Comparison of ENCODE assay signal across 13 cellular contexts in genomic region chr6:144415835-144416237, GRCh38.
DNase-seq lines count a peak whose midpoint lies in the region; ATAC-seq and FAIRE-seq lines count a peak whose summit lies in the region.
"Had no signal": no experiment of that assay in that cellular context is flagged by ENCODE, and none has a peak within 500 bp of the region (broad histone marks: within the 10 kb centered on the region; RNA-seq: fewer than 3 reads in every experiment).

No MANE protein-coding gene starts in this region.

- no peaks in the 10 kb centered on the region for H3K27me3 Mint-ChIP-seq in naive thymus-derived CD4-positive, alpha-beta T cell
- H3K27me3 Mint-ChIP-seq: central memory CD8-positive, alpha-beta T cell had no signal

- H3K4me1 ChIP-seq in naive thymus-derived CD4-positive, alpha-beta T cell (ENCODE audit: control insufficient read depth in 2 of 2, insufficient read depth in 2 of 2, low read length in 2 of 2), result peaks cover 16 to 29% of the 10 kb centered on the region in 2 donors

- POLR2A ChIA-PET in naive thymus-derived CD4-positive, alpha-beta T cell (lab: Charles Lee), result no interaction called here

- no peaks in the 10 kb centered on the region for H3K27me3 ChIP-seq in naive thymus-derived CD4-positive, alpha-beta T cell (ENCODE audit: control insufficient read depth in 2 of 2, insufficient read depth in 2 of 2, low read length in 2 of 2)
- H3K27me3 ChIP-seq: right atrium auricular region had no signal

- peak; percentile 51 for FAIRE-seq in HTR-8/SVneo (lab: Jason Lieb, UNC)
- FAIRE-seq: H1 had no signal

- peaks cover 0 to 23% (median 3%) of the 10 kb centered on the region in 5 donors for H3K36me3 Mint-ChIP-seq in naive thymus-derived CD4-positive, alpha-beta T cell

- H3K4me1 Mint-ChIP-seq in naive thymus-derived CD4-positive, alpha-beta T cell, result peaks cover 29 to 80% (median 62%) of the 10 kb centered on the region in 7 donors

- no peaks in the 10 kb centered on the region for H3K9me3 Mint-ChIP-seq in naive thymus-derived CD4-positive, alpha-beta T cell
- H3K9me3 Mint-ChIP-seq: central memory CD8-positive, alpha-beta T cell had no signal

- no peak overlapping the region for H3K27ac ChIP-seq in naive thymus-derived CD4-positive, alpha-beta T cell (ENCODE audit: low read depth, low read length)
- H3K27ac ChIP-seq: right atrium auricular region had no signal

- H3K27ac Mint-ChIP-seq in naive thymus-derived CD4-positive, alpha-beta T cell, result peak overlapping the region in 5 of 9 donors; percentile 11 to 61 (median 16)

- no peak overlapping the region for H3K4me3 Mint-ChIP-seq in naive thymus-derived CD4-positive, alpha-beta T cell
- H3K4me3 Mint-ChIP-seq: central memory CD8-positive, alpha-beta T cell had no signal

- intact Hi-C loops in naive thymus-derived CD4-positive, alpha-beta T cell (cut with micrococcal nuclease), result loop anchor here in 1 of 2 donors (2.0 to 10.0 kb wide), 2 partner anchors 15 to 61 kb away; no protein-coding TSS in a partner anchor

- no peaks in the 10 kb centered on the region for H3K9me3 ChIP-seq in naive thymus-derived CD4-positive, alpha-beta T cell (ENCODE audit: control insufficient read depth in 2 of 3, low read length in 3 of 3)
- H3K9me3 ChIP-seq: right atrium auricular region had no signal

- H3K4me3 ChIP-seq in naive thymus-derived CD4-positive, alpha-beta T cell (ENCODE audit: low read length), result no peak overlapping the region
- H3K4me3 ChIP-seq: right atrium auricular region had no signal

- no peaks in the 10 kb centered on the region for H3K36me3 ChIP-seq in naive thymus-derived CD4-positive, alpha-beta T cell (ENCODE audit: control insufficient read depth in 2 of 3, insufficient read depth in 3 of 3, low read length in 3 of 3)
- H3K36me3 ChIP-seq: right atrium auricular region had no signal

- CTCF ChIA-PET in naive thymus-derived CD4-positive, alpha-beta T cell (lab: Charles Lee), result no interaction called here

- no peak for ATAC-seq in naive thymus-derived CD4-positive, alpha-beta T cell

- DNase-seq in AG20443 (ENCODE audit: low spot score) (peak; percentile 20), HTR-8/SVneo (ENCODE audit: insufficient read length, low spot score) (no peak), dermis blood vessel endothelial cell (peak; percentile 87), NCI-H1092 treated with DMSO at 0.1 percent for 48 hours (lab: John Stamatoyannopoulos, UW) (no peak), DMS114 treated with DMSO at 0.1 percent for 48 hours (lab: John Stamatoyannopoulos, UW; ENCODE audit: unreplicated experiment) (no peak), SIG-M5 (lab: John Stamatoyannopoulos, UW) (no peak)
- DNase-seq in naive thymus-derived CD4-positive, alpha-beta T cell, result no peak
- no peak for DNase-seq in activated naive CD4-positive, alpha-beta T cell (lab: John Stamatoyannopoulos, UW)
- DNase-seq: mesendoderm, NCI-H2171 treated with DMSO at 0.1 percent for 48 hours had no signal

Comparison
In these comparisons a context has a peak if more than half of its experiments do, and no peak if none do; other contexts are left out.
1. DNase-seq: peak in AG20443 (single experiment) and dermis blood vessel endothelial cell (single experiment); none in HTR-8/SVneo (single experiment), naive thymus-derived CD4-positive, alpha-beta T cell (0 of 9), NCI-H1092 treated with DMSO at 0.1 percent for 48 hours (single experiment), DMS114 treated with DMSO at 0.1 percent for 48 hours (single experiment), SIG-M5 (single experiment) and activated naive CD4-positive, alpha-beta T cell (0 of 4).